16 cellular contexts compared by ENCODE assay signal in the genomic region with DNA sequence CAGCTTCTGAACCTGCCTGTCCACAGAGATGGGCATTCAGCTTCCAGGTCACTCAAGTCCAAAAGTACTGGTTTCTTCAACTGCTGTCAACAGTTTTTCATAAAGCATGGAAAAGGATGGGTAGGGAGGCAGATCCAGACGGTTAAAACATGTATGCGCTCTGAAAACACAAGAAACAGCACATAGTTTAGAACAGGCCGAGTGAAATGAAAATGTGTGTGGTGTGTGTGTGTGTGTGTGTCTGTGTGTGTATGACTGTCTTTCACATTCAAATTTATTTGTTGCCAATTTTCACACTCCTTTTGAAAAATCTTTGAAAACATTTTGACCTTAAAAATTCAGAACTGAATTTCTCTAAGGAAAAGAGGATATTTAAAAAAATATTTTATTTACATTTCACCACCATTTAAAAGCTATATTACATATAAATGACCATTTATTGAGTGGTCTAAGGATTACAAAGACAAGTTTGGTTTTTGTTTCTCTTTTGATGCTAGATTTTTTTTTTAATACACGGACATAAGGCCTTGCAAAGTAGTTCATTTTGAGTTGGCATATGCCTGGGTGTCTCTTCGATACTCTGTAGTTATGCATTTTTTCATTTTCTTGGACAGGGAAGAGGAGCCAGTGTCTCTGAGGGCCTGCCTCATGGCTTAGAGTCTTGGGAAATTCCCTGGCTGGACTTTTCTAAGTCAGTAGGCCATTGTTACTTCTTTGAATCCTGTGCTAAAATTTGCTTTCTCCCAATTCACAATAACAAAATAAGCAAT. TPM values are rescaled to one million over a fixed set of nuclear protein-coding genes. Genes with fewer than 3 reads are reported as not detected.
DNase-seq lines count a peak whose midpoint lies in the region; ATAC-seq, FAIRE-seq and TF ChIP-seq lines count a peak whose summit lies in the region.
"Had no signal": no experiment of that assay in that cellular context is flagged by ENCODE, and none has a peak within 500 bp of the region (broad histone marks: within the 10 kb centered on the region; RNA-seq: fewer than 3 reads in every experiment).

No MANE protein-coding gene starts in this region.

- TF ChIP-seq CTCF in OCI-LY1 (IDR thresholded peaks at IDR 0.05; ENCODE audit: low read length): no peak
- TF ChIP-seq CTCF in GM12878 (IDR thresholded peaks at IDR 0.05 in 2 of 3, conservative IDR thresholded peaks at IDR 0.05 in 1 of 3; ENCODE audit: control insufficient read depth in 2 of 3, extremely low read depth in 1 of 3, insufficient read depth in 1 of 3, low read depth in 3 of 3, low read length in 3 of 3): no peak
- TF ChIP-seq CTCF in type B pancreatic cell (conservative IDR thresholded peaks at IDR 0.05): no peak
- TF ChIP-seq CTCF in GM20000 (IDR thresholded peaks at IDR 0.05; ENCODE audit: extremely low read depth, missing control alignments): no peak

- H3K36me3 ChIP-seq in OCI-LY1 (ENCODE audit: insufficient read depth, low read length): no peaks in the 10 kb centered on the region
- no peaks in the 10 kb centered on the region for H3K36me3 ChIP-seq in GM12878 (ENCODE audit: control insufficient read depth in 2 of 2, insufficient read depth in 2 of 2, low read length in 1 of 2)
- H3K36me3 ChIP-seq in mesenchymal stem cell (ENCODE audit: control insufficient read depth in 1 of 2, insufficient read depth in 2 of 2, low read depth in 1 of 2, low read length in 2 of 2): no peaks in the 10 kb centered on the region
- H3K36me3 ChIP-seq: right lobe of liver, thoracic aorta, WERI-Rb-1 had no signal

- RAD21 ChIA-PET in GM12878 (lab: Charles Lee; ENCODE audit: unreplicated experiment): interaction anchor here (0.8 to 6.2 kb wide), 20 partner anchors 9 to 201 kb away, joined by 3 to 39 read pairs (median 6); no protein-coding TSS in a partner anchor

- H3K9ac ChIP-seq in OCI-LY1 (ENCODE audit: low read length) (no peak overlapping the region), GM12878 (ENCODE audit: control insufficient read depth, insufficient read depth, low read length) (no peak overlapping the region), mesenchymal stem cell (ENCODE audit: low read length) (no peak overlapping the region)

- H3K14ac ChIP-seq in mesenchymal stem cell (ENCODE audit: low read length in 2 of 2): peak overlapping the region in 1 of 2 experiments; percentile 57

- POLR2A ChIA-PET in GM12878 (lab: Charles Lee): interaction anchor here (0.6 to 3.4 kb wide), 17 partner anchors 8 to 76 kb away, joined by 3 to 17 read pairs (median 5); no protein-coding TSS in a partner anchor

- BruUV-seq in GM12878 (replicated peaks; lab: Mats Ljungman, UMichigan): no TSS peak

- no peaks in the 10 kb centered on the region for H4K20me1 ChIP-seq in OCI-LY1 (ENCODE audit: insufficient read depth, low read length)
- H4K20me1 ChIP-seq in GM12878 (ENCODE audit: control insufficient read depth, insufficient read depth): no peaks in the 10 kb centered on the region

- intact Hi-C loops in GM12878 (cut with micrococcal nuclease; ENCODE audit: unreplicated experiment): loop anchor here (2.0 kb wide), 1 partner anchor 39 kb away; no protein-coding TSS in a partner anchor

- DNase-seq in GM12878 (ENCODE audit: low read depth, low spot score): no peak
- DNase-seq in mesenchymal stem cell: peak; percentile 20
- no peak for DNase-seq in NCI-H1694 treated with DMSO at 0.1 percent for 48 hours (lab: John Stamatoyannopoulos, UW)
- DNase-seq in type B pancreatic cell (ENCODE audit: extremely low spot score, unreplicated experiment): no peak
- DNase-seq in GM20000 (ENCODE audit: low spot score): no peak
- DNase-seq: activated gamma-delta T cell, NCI-H748 treated with DMSO at 0.1 percent for 48 hours, nephron progenitor cell, right lobe of liver, SIG-M5, WERI-Rb-1 had no signal

- H2AFZ ChIP-seq in OCI-LY1 (ENCODE audit: low read length) (peak overlapping the region; percentile 86), GM12878 (ENCODE audit: control insufficient read depth, low read depth, low read length) (0 out of 2 replicates have a peak overlapping the region, but pooled peaks have one; percentile 9), mesenchymal stem cell (ENCODE audit: low read depth, low read length) (no peak overlapping the region)

- H3K23ac ChIP-seq in mesenchymal stem cell (ENCODE audit: low read length in 2 of 2): no peak overlapping the region

- in situ Hi-C loops in GM12878 (cut with MboI): no loop called here

- peak overlapping the region; percentile 16 for H3K4me2 ChIP-seq in OCI-LY1 (ENCODE audit: low read length)
- H3K4me2 ChIP-seq in GM12878 (ENCODE audit: control insufficient read depth, insufficient read depth): peak overlapping the region; percentile 78
- no peak overlapping the region for H3K4me2 ChIP-seq in mesenchymal stem cell (ENCODE audit: low read length, poor library complexity, severe bottlenecking)

- H3K27me3 ChIP-seq in OCI-LY1 (ENCODE audit: insufficient read depth, low read length): no peaks in the 10 kb centered on the region
- H3K27me3 ChIP-seq in GM12878 (replicated peaks in 1 of 2; ENCODE audit: control insufficient read depth in 2 of 2, insufficient read depth in 2 of 2, low read length in 1 of 2): no peaks in the 10 kb centered on the region
- H3K27me3 ChIP-seq in mesenchymal stem cell (ENCODE audit: control insufficient read depth in 1 of 2, insufficient read depth in 1 of 2, low read length in 2 of 2): no peaks in the 10 kb centered on the region
- H3K27me3 ChIP-seq: right lobe of liver had no signal

- no peaks in the 10 kb centered on the region for H3K79me1 ChIP-seq in mesenchymal stem cell (replicated peaks; ENCODE audit: low read length, poor library complexity, severe bottlenecking)

- TF ChIP-seq RAD21 in GM12878 (IDR thresholded peaks at IDR 0.05; ENCODE audit: insufficient read depth, low read depth, low read length): no peak

- no peak for FAIRE-seq in GM12878 (lab: Jason Lieb, UNC)
- FAIRE-seq: keratinocyte had no signal

- peaks cover 5% of the 10 kb centered on the region for H3K4me1 Mint-ChIP-seq in type B pancreatic cell (ENCODE audit: unreplicated experiment)
- H3K4me1 Mint-ChIP-seq: nephron progenitor cell had no signal

- H4K8ac ChIP-seq in mesenchymal stem cell (ENCODE audit: low read length): no peak overlapping the region

- H4K91ac ChIP-seq in mesenchymal stem cell (ENCODE audit: low read length): no peak overlapping the region

- H3F3A ChIP-seq in OCI-LY1 (ENCODE audit: insufficient read depth, low read length): no peaks in the 10 kb centered on the region

- no peak overlapping the region for H3K18ac ChIP-seq in mesenchymal stem cell (ENCODE audit: low read depth in 1 of 2, low read length in 2 of 2)

- no peaks in the 10 kb centered on the region for H3K9me3 ChIP-seq in OCI-LY1 (ENCODE audit: low read length)
- H3K9me3 ChIP-seq in GM12878 (replicated peaks; ENCODE audit: control insufficient read depth, insufficient read depth, low read length): no peaks in the 10 kb centered on the region
- H3K9me3 ChIP-seq in mesenchymal stem cell (ENCODE audit: control insufficient read depth, low read length): no peaks in the 10 kb centered on the region
- H3K9me3 ChIP-seq: right lobe of liver, thoracic aorta had no signal

- no peak overlapping the region for H2BK15ac ChIP-seq in mesenchymal stem cell (ENCODE audit: low read depth, poor library complexity, severe bottlenecking)

- no peaks in the 10 kb centered on the region for H3K27me3 Mint-ChIP-seq in type B pancreatic cell

- SMC1A ChIA-PET in GM12878 (lab: Charles Lee; ENCODE audit: uncharacterized antibody, unreplicated experiment): interaction anchor here (0.8 to 8.7 kb wide), 28 partner anchors 8 to 78 kb away, joined by 3 to 104 read pairs (median 5); no protein-coding TSS in a partner anchor

- no peak overlapping the region for H2BK120ac ChIP-seq in mesenchymal stem cell (ENCODE audit: low read depth, low read length)

- H3K4me3 Mint-ChIP-seq in type B pancreatic cell: no peak overlapping the region
- H3K4me3 Mint-ChIP-seq: nephron progenitor cell had no signal

- no peaks in the 10 kb centered on the region for H3K9me3 Mint-ChIP-seq in type B pancreatic cell
- H3K9me3 Mint-ChIP-seq: nephron progenitor cell had no signal

- H3K27ac ChIP-seq in OCI-LY1 (ENCODE audit: low read depth, low read length, poor library complexity, severe bottlenecking): peak overlapping the region; percentile 27
- peak overlapping the region; percentile 79 for H3K27ac ChIP-seq in GM12878 (ENCODE audit: control insufficient read depth, insufficient read depth)
- H3K27ac ChIP-seq in mesenchymal stem cell (ENCODE audit: low read length, poor library complexity, severe bottlenecking): no peak overlapping the region
- H3K27ac ChIP-seq: right lobe of liver, thoracic aorta, WERI-Rb-1 had no signal

- H3K4ac ChIP-seq in mesenchymal stem cell (ENCODE audit: low read depth in 1 of 2, low read length in 2 of 2): no peak overlapping the region

- H3K4me1 ChIP-seq in OCI-LY1 (ENCODE audit: insufficient read depth, low read length, severe bottlenecking) (peaks cover 30% of the 10 kb centered on the region), GM12878 (ENCODE audit: control insufficient read depth, insufficient read depth, low read length) (peaks cover 18% of the 10 kb centered on the region), mesenchymal stem cell (ENCODE audit: control insufficient read depth, insufficient read depth, low read depth, low read length) (no peaks in the 10 kb centered on the region)
- H3K4me1 ChIP-seq: right lobe of liver had no signal

- no peak overlapping the region for H3K27ac Mint-ChIP-seq in type B pancreatic cell
- H3K27ac Mint-ChIP-seq: nephron progenitor cell had no signal

- TF ChIP-seq EP300 in GM12878 (IDR thresholded peaks at IDR 0.05; ENCODE audit: borderline replicate concordance in 1 of 2, control insufficient read depth in 1 of 2, low read depth in 2 of 2, low read length in 2 of 2): no peak

- H3K9me2 ChIP-seq in OCI-LY1 (ENCODE audit: low read depth, low read length): no peaks in the 10 kb centered on the region

- H2BK12ac ChIP-seq in mesenchymal stem cell (ENCODE audit: low read length in 2 of 2): no peak overlapping the region

- peak overlapping the region; percentile 53; the same call in 1 of the 2 replicates for H3K4me3 ChIP-seq in GM08714 (ENCODE audit: low read length)
- H3K4me3 ChIP-seq in OCI-LY1 (ENCODE audit: low read depth, low read length, poor library complexity, severe bottlenecking): no peak overlapping the region
- no peak overlapping the region for H3K4me3 ChIP-seq in GM12878
- no peak overlapping the region for H3K4me3 ChIP-seq in mesenchymal stem cell (ENCODE audit: insufficient read depth in 1 of 2, low read depth in 1 of 2, low read length in 2 of 2)
- H3K4me3 ChIP-seq: right lobe of liver, thoracic aorta had no signal

- ATAC-seq in GM12878 (peak; percentile 53), GM21367 (IDR thresholded peaks at IDR 0.05; ENCODE audit: unreplicated experiment) (no peak)
- ATAC-seq: right lobe of liver had no signal

- WGBS in GM12878 (ENCODE audit: insufficient coverage, insufficient replicate concordance, low lambda C conversion rate, missing lambda C conversion rate): 28% methylated on average over 5 of the region's 5 CpGs
- WGBS in mesenchymal stem cell: 93% methylated on average over 4 of the region's 5 CpGs

- no peak overlapping the region for H2AK5ac ChIP-seq in mesenchymal stem cell (ENCODE audit: low read length, severe bottlenecking)

- no peaks in the 10 kb centered on the region for H3K79me2 ChIP-seq in OCI-LY1 (ENCODE audit: insufficient read depth, low read length)
- H3K79me2 ChIP-seq in GM12878 (ENCODE audit: control insufficient read depth, insufficient read depth, low read length): no peaks in the 10 kb centered on the region

- CTCF ChIA-PET in GM12878 (lab: Yijun Ruan, JAX): interaction anchor here (0.7 to 2.8 kb wide), 17 partner anchors 9 to 123 kb away, joined by 3 to 11 read pairs (median 4); no protein-coding TSS in a partner anchor

- TF ChIP-seq POLR2A in GM12878 (IDR thresholded peaks at IDR 0.05; ENCODE audit: low read depth, low read length): no peak

- H2BK5ac ChIP-seq in mesenchymal stem cell (ENCODE audit: low read depth, low read length, poor library complexity, severe bottlenecking): no peak overlapping the region

- no peaks in the 10 kb centered on the region for H3K36me3 Mint-ChIP-seq in type B pancreatic cell

RNA-seq across cellular contexts. Expression of a gene that starts 30.0 kb away (rescaled TPM):
- 287 and 297 TPM in 2 replicates for total RNA-seq in GM12878 (2013; cell fraction: nucleolus; rRNA removed)
- total RNA-seq in GM12878 (2014; rRNA removed): 79.5 and 93.8 TPM in 2 replicates
- total RNA-seq in GM12878 (2014; rRNA removed; fragmentation: Illumina TruSeq; extraction: Trizol): 108 and 112 TPM in 2 replicates
- 73.3 and 74.2 TPM in 2 replicates for total RNA-seq in GM12878 (2021)
- polyA plus RNA-seq in GM12878 (2011; ENCODE audit: low read depth): 16.7 TPM
- polyA plus RNA-seq in GM12878 (2011; rRNA removed): 78.5 and 140 TPM in 2 replicates
- 21.6 and 28.7 TPM in 2 replicates for polyA plus RNA-seq in GM12878 (2011; cell fraction: cytosol; rRNA removed)
- 22.5 and 24.8 TPM in 2 replicates for polyA plus RNA-seq in GM12878 (2011; cell fraction: nucleus; rRNA removed)
- 34.8 and 37.2 TPM in 2 replicates for polyA plus RNA-seq in GM12878 (2012)
- 55.3 and 75.5 TPM in 2 replicates for polyA plus RNA-seq in GM12878 (2014; fragmentation: Illumina TruSeq; extraction: Trizol)
- polyA plus RNA-seq in GM12878 (2014; fragmentation: Nextera tagmentation; extraction: Ambion mirVana): 10 to 100 TPM; 21.2 to 28.2 TPM
- polyA plus RNA-seq in GM12878 (2014; rRNA removed): 27.6 and 35.5 TPM in 2 replicates
- polyA plus RNA-seq in GM12878 (2016; fragmentation: Nextera tagmentation; extraction: Ambion mirVana): 10 to 100 TPM; 46.2 to 52.1 TPM
- polyA minus RNA-seq in GM12878 (2011; rRNA and poly(A)+ RNA removed): 64.3 and 113 TPM in 2 replicates
- polyA minus RNA-seq in GM12878 (2011; cell fraction: cytosol; rRNA and poly(A)+ RNA removed): 42.9 and 44.6 TPM in 2 replicates
- 38.0 and 57.0 TPM in 2 replicates for polyA minus RNA-seq in GM12878 (2011; cell fraction: nucleus; rRNA and poly(A)+ RNA removed)
- polyA plus RNA-seq in mesenchymal stem cell (2013, experiment 1 of 2): 31.0 TPM
- polyA plus RNA-seq in mesenchymal stem cell (2013, experiment 2 of 2): 33.9 TPM
- total RNA-seq in type B pancreatic cell (ENCODE audit: low replicate concordance): 20.0 and 27.2 TPM in 2 replicates
